ENCODE assay signal across 22 cellular contexts in genomic region chr2:95284886-95285541, GRCh38. TPM values are rescaled to one million over a fixed set of nuclear protein-coding genes. Genes with fewer than 3 reads are reported as not detected.
DNase-seq lines count a peak whose midpoint lies in the region; ATAC-seq, FAIRE-seq and TF ChIP-seq lines count a peak whose summit lies in the region.
"Had no signal": no experiment of that assay in that cellular context is flagged by ENCODE, and none has a peak within 500 bp of the region (broad histone marks: within the 10 kb centered on the region; RNA-seq: fewer than 3 reads in every experiment).

No MANE protein-coding gene starts in this region.

- H3K4me3 Mint-ChIP-seq in WTC11 = no peak overlapping the region
- no peak overlapping the region for H3K4me3 Mint-ChIP-seq in activated naive CD4-positive, alpha-beta T cell treated with anti-CD3 and anti-CD28 coated beads for 36 hours
- H3K4me3 Mint-ChIP-seq: CD4-positive, alpha-beta memory T cell had no signal

- dilution Hi-C loops in mammary epithelial cell (cut with HindIII; ENCODE audit: low sequenced_read_pairs) = no loop called here

- intact Hi-C loops in HepG2 (cut with micrococcal nuclease; ENCODE audit: unreplicated experiment) (no loop called here), right lobe of liver (cut with DNase I) (no loop called here), mammary epithelial cell (cut with micrococcal nuclease) (no loop called here)
- intact Hi-C loops in activated naive CD4-positive, alpha-beta T cell treated with anti-CD3 and anti-CD28 coated beads for 36 hours (cut with micrococcal nuclease) = no loop called here

- CTCF ChIA-PET in HepG2 (lab: Yijun Ruan, JAX; ENCODE audit: low intra/inter-chr PET ratio, low total read pairs) = no interaction called here
- CTCF ChIA-PET in WTC11 (lab: Charles Lee) = interaction anchor here (4.7 kb wide), 1 partner anchor 52 kb away, joined by 32 read pairs; no protein-coding TSS in a partner anchor
- CTCF ChIA-PET in activated naive CD4-positive, alpha-beta T cell treated with anti-CD3 and anti-CD28 coated beads for 36 hours (lab: Charles Lee) = no interaction called here
- CTCF ChIA-PET in mammary epithelial cell (lab: Charles Lee; ENCODE audit: low non-redundant PET) = no interaction called here

- peaks cover 2% of the 10 kb centered on the region for H3K9me3 Mint-ChIP-seq in WTC11
- peaks cover under 1% of the 10 kb centered on the region for H3K9me3 Mint-ChIP-seq in activated naive CD4-positive, alpha-beta T cell treated with anti-CD3 and anti-CD28 coated beads for 36 hours

- no peak overlapping the region for H2AFZ ChIP-seq in HepG2 (ENCODE audit: low read length)
- H2AFZ ChIP-seq in mammary epithelial cell (ENCODE audit: low read depth, low read length) = no peak overlapping the region

- no peak overlapping the region for H3K27ac Mint-ChIP-seq in WTC11
- no peak overlapping the region for H3K27ac Mint-ChIP-seq in activated naive CD4-positive, alpha-beta T cell treated with anti-CD3 and anti-CD28 coated beads for 36 hours
- H3K27ac Mint-ChIP-seq: CD4-positive, alpha-beta memory T cell had no signal

- H3K9ac ChIP-seq in HepG2 (ENCODE audit: insufficient read depth, low read depth, low read length) = no peak overlapping the region
- H3K9ac ChIP-seq in mammary epithelial cell (ENCODE audit: insufficient read depth, low read length) = no peak overlapping the region
- H3K9ac ChIP-seq: KMS-11 had no signal

- BruUV-seq in HepG2 (replicated peaks; lab: Mats Ljungman, UMichigan) = no TSS peak
- no TSS peak for BruUV-seq in mammary epithelial cell (replicated peaks; lab: Mats Ljungman, UMichigan)

- DNase-seq in HepG2 (ENCODE audit: low spot score) (no peak), right lobe of liver (no peak), WTC11 (ENCODE audit: low spot score) (peak; percentile 32), iPS-NIHi7 (ENCODE audit: extremely low spot score) (peak; percentile 57), mammary epithelial cell (no peak)
- no peak for DNase-seq in activated naive CD4-positive, alpha-beta T cell treated with anti-CD3 and anti-CD28 coated beads for 36 hours
- DNase-seq in activated CD4-positive, alpha-beta T cell treated with anti-CD3 and anti-CD28 coated beads, Interleukin-2, amount 50 U/mL, for 4 hours = no peak
- DNase-seq: CD4-positive, alpha-beta memory T cell; DMS153; GDM1; MV-4-11; NCI-H1417 treated with DMSO at 0.1 percent for 48 hours; NCI-H1930; NCI-H345; NCI-H524 treated with DMSO at 0.1 percent for 48 hours; PC-3; SIG-M5 had no signal

- ATAC-seq in HepG2 (no peak), right lobe of liver (no peak), WTC11 (no peak)
- ATAC-seq: HCT116, PC-3 had no signal

- 32% methylated on average over 5 of the region's 13 CpGs for WGBS in HepG2 (ENCODE audit: low lambda C conversion rate)
- WGBS in right lobe of liver (ENCODE audit: insufficient coverage, low coverage, low lambda C conversion rate, missing lambda C conversion rate) = 94% methylated on average over 2 of the region's 13 CpGs
- WGBS in mammary epithelial cell (ENCODE audit: low coverage, missing lambda C conversion rate) = 86% methylated on average over 4 of the region's 13 CpGs

- POLR2A ChIA-PET in HepG2 (lab: Yijun Ruan, JAX) (no interaction called here), WTC11 (lab: Charles Lee) (no interaction called here)

- no peak for TF ChIP-seq POLR2A in HepG2 (IDR thresholded peaks at IDR 0.05; ENCODE audit: insufficient read depth in 1 of 2, low read depth in 2 of 2, low read length in 2 of 2)
- TF ChIP-seq POLR2A in right lobe of liver (IDR thresholded peaks at IDR 0.05) = no peak

- 0 out of 2 replicates have a peak, but pooled peaks cover 6% of the 10 kb centered on the region for H3K4me1 Mint-ChIP-seq in WTC11
- H3K4me1 Mint-ChIP-seq in activated naive CD4-positive, alpha-beta T cell treated with anti-CD3 and anti-CD28 coated beads for 36 hours (ENCODE audit: low read depth) = no peaks in the 10 kb centered on the region
- H3K4me1 Mint-ChIP-seq: CD4-positive, alpha-beta memory T cell had no signal

- H3K27me3 ChIP-seq in HepG2 (ENCODE audit: control insufficient read depth in 1 of 2, insufficient read depth in 2 of 2, low read length in 2 of 2) (peaks cover 3 to 16% of the 10 kb centered on the region in 2 experiments; a peak in 4 of 5 replicates), right lobe of liver (no peaks in the 10 kb centered on the region), mammary epithelial cell (ENCODE audit: insufficient read depth, low read length) (no peaks in the 10 kb centered on the region)

- no peaks in the 10 kb centered on the region for H3K79me2 ChIP-seq in HepG2 (ENCODE audit: insufficient read depth, low read length)
- peaks cover 5% of the 10 kb centered on the region for H3K79me2 ChIP-seq in mammary epithelial cell (ENCODE audit: insufficient read depth, low read length)

- TF ChIP-seq RAD21 in HepG2 (CRISPR knock-in tag; IDR thresholded peaks at IDR 0.05) = no peak

- H4K20me1 ChIP-seq in HepG2 (ENCODE audit: insufficient read depth, low read length) (no peaks in the 10 kb centered on the region; the same call in 1 of the 2 replicates), mammary epithelial cell (ENCODE audit: insufficient read depth, low read length) (no peaks in the 10 kb centered on the region)

- H3K4me3 ChIP-seq in HepG2 (replicated peaks in 1 of 3; ENCODE audit: insufficient read depth in 1 of 3, low read depth in 2 of 3, low read length in 3 of 3) (no peak overlapping the region), right lobe of liver (no peak overlapping the region), mammary epithelial cell (replicated peaks in 1 of 3; ENCODE audit: insufficient read depth in 1 of 3, low read depth in 2 of 3, low read length in 3 of 3) (no peak overlapping the region)

- H3K27me3 Mint-ChIP-seq in WTC11 (ENCODE audit: low read depth) = no peaks in the 10 kb centered on the region
- H3K27me3 Mint-ChIP-seq in activated naive CD4-positive, alpha-beta T cell treated with anti-CD3 and anti-CD28 coated beads for 36 hours (ENCODE audit: low read depth) = no peaks in the 10 kb centered on the region
- H3K27me3 Mint-ChIP-seq: CD4-positive, alpha-beta memory T cell had no signal

- H3K27ac ChIP-seq in HepG2 (ENCODE audit: extremely low read length, insufficient read depth, low read length) (no peak overlapping the region), right lobe of liver (no peak overlapping the region), mammary epithelial cell (ENCODE audit: insufficient read depth, low read depth, low read length) (no peak overlapping the region)
- H3K27ac ChIP-seq: KMS-11, RWPE1 had no signal

- H3K9me3 ChIP-seq in HepG2 (ENCODE audit: low read length) = no peaks in the 10 kb centered on the region
- H3K9me3 ChIP-seq in right lobe of liver = no peaks in the 10 kb centered on the region
- H3K9me3 ChIP-seq in mammary epithelial cell (replicated peaks; ENCODE audit: insufficient read depth, low read length) = no peaks in the 10 kb centered on the region

- in situ Hi-C loops in HepG2 (cut with HindIII; ENCODE audit: extremely low pct_ligation_motif_present, low pct_unique_long_range_greater_than_20kb) (no loop called here), mammary epithelial cell (cut with MboI; ENCODE audit: low sequenced_read_pairs in 2 of 2) (no loop called here)

- peaks cover 2% of the 10 kb centered on the region for H3K36me3 Mint-ChIP-seq in WTC11
- H3K36me3 Mint-ChIP-seq in activated naive CD4-positive, alpha-beta T cell treated with anti-CD3 and anti-CD28 coated beads for 36 hours (ENCODE audit: low read depth) = no peaks in the 10 kb centered on the region

- H3K4me2 ChIP-seq in HepG2 (ENCODE audit: low read depth, low read length) (no peak overlapping the region), mammary epithelial cell (ENCODE audit: insufficient read depth, low read depth, low read length) (no peak overlapping the region)
- H3K4me2 ChIP-seq: KMS-11 had no signal

- no peak for TF ChIP-seq EP300 in HepG2 (IDR thresholded peaks at IDR 0.05; ENCODE audit: low read depth in 2 of 2, low read length in 2 of 2)
- no peak for TF ChIP-seq EP300 in HepG2 (CRISPR knock-in tag; IDR thresholded peaks at IDR 0.05; ENCODE audit: borderline replicate concordance)

- TF ChIP-seq CTCF in HepG2 (CRISPR knock-in tag; IDR thresholded peaks at IDR 0.05) (no peak), right lobe of liver (IDR thresholded peaks at IDR 0.05) (no peak), WTC11 (IDR thresholded peaks at IDR 0.05) (no peak), mammary epithelial cell (conservative IDR thresholded peaks at IDR 0.05 in 1 of 2, IDR thresholded peaks at IDR 0.05 in 1 of 2; ENCODE audit: extremely low read depth in 1 of 2, insufficient read depth in 1 of 2, low read depth in 1 of 2, low read length in 2 of 2) (no peak)

- FAIRE-seq in HepG2 (lab: Jason Lieb, UNC) = no peak
- FAIRE-seq: A204.1, GM19239 had no signal

- no peaks in the 10 kb centered on the region for H3K36me3 ChIP-seq in HepG2 (replicated peaks in 1 of 2; ENCODE audit: control insufficient read depth in 1 of 2, insufficient read depth in 2 of 2, low read length in 2 of 2)
- H3K36me3 ChIP-seq in right lobe of liver = no peaks in the 10 kb centered on the region
- H3K36me3 ChIP-seq in mammary epithelial cell (ENCODE audit: insufficient read depth, low read length) = peaks cover 14% of the 10 kb centered on the region

- no peaks in the 10 kb centered on the region for H3K4me1 ChIP-seq in HepG2 (ENCODE audit: insufficient read depth, low read length)
- H3K4me1 ChIP-seq in right lobe of liver = no peaks in the 10 kb centered on the region
- H3K4me1 ChIP-seq in mammary epithelial cell (ENCODE audit: insufficient read depth, low read length) = no peaks in the 10 kb centered on the region

RNA-seq across cellular contexts. Expression of gene PROM2, which starts 10.8 kb away (rescaled TPM):
- not detected in 2 replicates for total RNA-seq in HepG2 (2016; rRNA removed; fragmentation: Illumina TruSeq; extraction: Trizol)
- total RNA-seq in HepG2 (2016; cell fraction: cytosol; rRNA removed; fragmentation: Illumina TruSeq; extraction: Trizol; ENCODE audit: low read depth) = not detected in 2 replicates
- not detected in 2 replicates for total RNA-seq in HepG2 (2016; cell fraction: insoluble cytoplasmic fraction; rRNA removed; fragmentation: Illumina TruSeq; extraction: Trizol)
- total RNA-seq in HepG2 (2016; cell fraction: membrane; rRNA removed; fragmentation: Illumina TruSeq; extraction: Trizol) = not detected in 2 replicates
- total RNA-seq in HepG2 (2016; cell fraction: nucleus; rRNA removed; fragmentation: Illumina TruSeq; extraction: Trizol) = not detected in 2 replicates
- not detected in 2 replicates for polyA plus RNA-seq in HepG2 (2011; rRNA removed)
- not detected in 2 replicates for polyA plus RNA-seq in HepG2 (2011; cell fraction: cytosol; rRNA removed)
- 0.13 TPM in 1 of 2 replicates, not detected in the other for polyA plus RNA-seq in HepG2 (2011; cell fraction: nucleus; rRNA removed)
- not detected in 2 replicates for polyA plus RNA-seq in HepG2 (2012)
- polyA plus RNA-seq in HepG2 (2016; cell fraction: cytosol; fragmentation: Illumina TruSeq; extraction: Trizol; ENCODE audit: low read depth) = not detected in 2 replicates
- not detected in 2 replicates for polyA plus RNA-seq in HepG2 (2016; cell fraction: insoluble cytoplasmic fraction; fragmentation: Illumina TruSeq; extraction: Trizol; ENCODE audit: low read depth)
- not detected in 2 replicates for polyA plus RNA-seq in HepG2 (2016; cell fraction: membrane; fragmentation: Illumina TruSeq; extraction: Trizol; ENCODE audit: low read depth)
- polyA plus RNA-seq in HepG2 (2016; cell fraction: nucleus; fragmentation: Illumina TruSeq; extraction: Trizol; ENCODE audit: insufficient read depth, low read depth) = not detected in 2 replicates
- 0.87 TPM in 1 of 2 replicates, not detected in the other for polyA minus RNA-seq in HepG2 (2011; rRNA and poly(A)+ RNA removed; ENCODE audit: low replicate concordance)
- not detected in 2 replicates for polyA minus RNA-seq in HepG2 (2011; cell fraction: cytosol; rRNA and poly(A)+ RNA removed)
- not detected in 2 replicates for polyA minus RNA-seq in HepG2 (2011; cell fraction: nucleus; rRNA and poly(A)+ RNA removed)
- total RNA-seq in right lobe of liver = under 1 TPM; 0.06 to 0.64 (median 0.43) TPM
- 7.9 to 11.8 TPM (median 8.3 TPM) in 3 replicates for total RNA-seq in WTC11 (2021)
- total RNA-seq in activated naive CD4-positive, alpha-beta T cell treated with anti-CD3 and anti-CD28 coated beads for 36 hours = under 1 TPM; 0.45 to 0.89 TPM
- 10 to 100 TPM; 27.3 to 73.5 TPM for total RNA-seq in mammary epithelial cell
- polyA plus RNA-seq in mammary epithelial cell = 48.8 TPM
- polyA minus RNA-seq in mammary epithelial cell = 88.2 TPM
- polyA plus RNA-seq: CD4-positive, alpha-beta memory T cell had no signal

RNA-seq across cellular contexts. Expression of gene KCNIP3, which starts 12.1 kb away (rescaled TPM):
- total RNA-seq in HepG2 (2016; rRNA removed; fragmentation: Illumina TruSeq; extraction: Trizol) (not detected in 2 replicates), right lobe of liver (1 to 10 TPM in 4 of 6 experiments, under 1 TPM in 2; 0.46 to 3.3 (median 1.2) TPM), WTC11 (2021) (2.1 to 3.3 TPM (median 3.1 TPM) in 3 replicates), mammary epithelial cell (10 to 100 TPM in 1 of 2 donors, 1 to 10 TPM in 1; 4.8 to 14.8 TPM)
- total RNA-seq in HepG2 (2016; cell fraction: cytosol; rRNA removed; fragmentation: Illumina TruSeq; extraction: Trizol; ENCODE audit: low read depth) = not detected in 2 replicates
- total RNA-seq in HepG2 (2016; cell fraction: insoluble cytoplasmic fraction; rRNA removed; fragmentation: Illumina TruSeq; extraction: Trizol) = not detected in 2 replicates
- 0.15 TPM in 1 of 2 replicates, not detected in the other for total RNA-seq in HepG2 (2016; cell fraction: membrane; rRNA removed; fragmentation: Illumina TruSeq; extraction: Trizol)
- total RNA-seq in HepG2 (2016; cell fraction: nucleus; rRNA removed; fragmentation: Illumina TruSeq; extraction: Trizol) = not detected in 2 replicates
- polyA plus RNA-seq in HepG2 (2011; rRNA removed) (not detected in 2 replicates), mammary epithelial cell (5.4 TPM)
- polyA plus RNA-seq in HepG2 (2011; cell fraction: cytosol; rRNA removed) = not detected in 2 replicates
- not detected in 2 replicates for polyA plus RNA-seq in HepG2 (2011; cell fraction: nucleus; rRNA removed)
- polyA plus RNA-seq in HepG2 (2012) = not detected in 2 replicates
- polyA plus RNA-seq in HepG2 (2016; cell fraction: cytosol; fragmentation: Illumina TruSeq; extraction: Trizol; ENCODE audit: low read depth) = not detected in 2 replicates
- not detected in 2 replicates for polyA plus RNA-seq in HepG2 (2016; cell fraction: insoluble cytoplasmic fraction; fragmentation: Illumina TruSeq; extraction: Trizol; ENCODE audit: low read depth)
- polyA plus RNA-seq in HepG2 (2016; cell fraction: membrane; fragmentation: Illumina TruSeq; extraction: Trizol; ENCODE audit: low read depth) = not detected in 2 replicates
- polyA plus RNA-seq in HepG2 (2016; cell fraction: nucleus; fragmentation: Illumina TruSeq; extraction: Trizol; ENCODE audit: insufficient read depth, low read depth) = not detected in 2 replicates
- polyA minus RNA-seq in HepG2 (2011; rRNA and poly(A)+ RNA removed; ENCODE audit: low replicate concordance) = 0.07 TPM in 1 of 2 replicates, not detected in the other
- not detected in 2 replicates for polyA minus RNA-seq in HepG2 (2011; cell fraction: cytosol; rRNA and poly(A)+ RNA removed)
- polyA minus RNA-seq in HepG2 (2011; cell fraction: nucleus; rRNA and poly(A)+ RNA removed) = not detected in 2 replicates
- not detected for total RNA-seq in activated naive CD4-positive, alpha-beta T cell treated with anti-CD3 and anti-CD28 coated beads for 36 hours
- polyA minus RNA-seq in mammary epithelial cell = 3.7 TPM
- total RNA-seq: CD4-positive, alpha-beta memory T cell had no signal
- polyA plus RNA-seq: CD4-positive, alpha-beta memory T cell had no signal

Comparison
In these comparisons a context has a peak if more than half of its experiments do, and no peak if none do; other contexts are left out.
1. DNase-seq: peak in WTC11 (single experiment) and iPS-NIHi7 (single experiment); none in HepG2 (single experiment), right lobe of liver (0 of 3), activated naive CD4-positive, alpha-beta T cell treated with anti-CD3 and anti-CD28 coated beads for 36 hours (single experiment), activated CD4-positive, alpha-beta T cell treated with anti-CD3 and anti-CD28 coated beads, Interleukin-2, amount 50 U/mL, for 4 hours (0 of 2) and mammary epithelial cell (single experiment).